In genomic region chr11:24679686-24680318, GRCh38 we compare ENCODE assay signal across 21 cellular contexts.
A peak's percentile ranks its signal among the peaks of the same experiment; 100 is the strongest.
DNase-seq lines count a peak whose midpoint lies in the region; ATAC-seq and TF ChIP-seq lines count a peak whose summit lies in the region.
"Had no signal": no experiment of that assay in that cellular context is flagged by ENCODE, and none has a peak within 500 bp of the region (broad histone marks: within the 10 kb centered on the region; RNA-seq: fewer than 3 reads in every experiment).

No MANE protein-coding gene starts in this region.

- H2AFZ ChIP-seq in SK-N-SH (ENCODE audit: low read depth) = peak overlapping the region; percentile 55; the same call in 1 of the 2 replicates
- H2AFZ ChIP-seq: PC-9 had no signal

- TF ChIP-seq EP300 in SK-N-SH (IDR thresholded peaks at IDR 0.05; ENCODE audit: borderline replicate concordance in 1 of 2, low read depth in 1 of 2, low read length in 1 of 2) = no peak

- no peaks in the 10 kb centered on the region for H4K20me1 ChIP-seq in SK-N-SH (ENCODE audit: insufficient read depth)

- no peak for TF ChIP-seq CTCF in SK-N-SH (IDR thresholded peaks at IDR 0.05)
- TF ChIP-seq CTCF in upper lobe of right lung (IDR thresholded peaks at IDR 0.05) = no peak

- H3K4me1 ChIP-seq in SK-N-SH (ENCODE audit: control insufficient read depth in 1 of 2, insufficient read depth in 2 of 2, low read depth in 1 of 2, low read length in 1 of 2) (no peaks in the 10 kb centered on the region), ectodermal cell (ENCODE audit: control insufficient read depth, insufficient read depth, low read length) (peaks cover 5% of the 10 kb centered on the region), upper lobe of right lung (no peaks in the 10 kb centered on the region)
- H3K4me1 ChIP-seq: SJCRH30 had no signal

- H3K9me3 ChIP-seq in SK-N-SH = no peaks in the 10 kb centered on the region
- H3K9me3 ChIP-seq in ectodermal cell (ENCODE audit: control insufficient read depth, low read length) = no peaks in the 10 kb centered on the region
- no peaks in the 10 kb centered on the region for H3K9me3 ChIP-seq in upper lobe of right lung
- H3K9me3 ChIP-seq: Caco-2, SJCRH30 had no signal

- ATAC-seq in SK-N-SH treated with all-trans-retinoic acid at 6 μM for 48 hours (no peak; the same call in 2 of the 3 replicates), GM21786 (IDR thresholded peaks at IDR 0.05; ENCODE audit: unreplicated experiment) (no peak), GM21529 (IDR thresholded peaks at IDR 0.05; ENCODE audit: unreplicated experiment) (no peak), GM18858 (IDR thresholded peaks at IDR 0.05; ENCODE audit: unreplicated experiment) (no peak), upper lobe of right lung (no peak)
- ATAC-seq: K562 had no signal

- POLR2A ChIA-PET in SK-N-SH (lab: Yijun Ruan, JAX) = no interaction called here

- no peak for TF ChIP-seq RAD21 in SK-N-SH (IDR thresholded peaks at IDR 0.05; ENCODE audit: low read length)

- intact Hi-C loops in upper lobe of right lung (cut with DNase I) = no loop called here

- H3K36me3 ChIP-seq in SK-N-SH (replicated peaks in 1 of 2; ENCODE audit: control insufficient read depth in 1 of 2, insufficient read depth in 2 of 2, low read length in 1 of 2) (no peaks in the 10 kb centered on the region), ectodermal cell (ENCODE audit: control insufficient read depth, insufficient read depth, low read length) (no peaks in the 10 kb centered on the region), upper lobe of right lung (no peaks in the 10 kb centered on the region)
- H3K36me3 ChIP-seq: SJCRH30 had no signal

- no peak overlapping the region for H3K27ac ChIP-seq in SK-N-SH (ENCODE audit: low read depth in 2 of 2, low read length in 1 of 2)
- H3K27ac ChIP-seq in ectodermal cell (ENCODE audit: insufficient read depth, low read depth, low read length, poor library complexity, severe bottlenecking) = peak overlapping the region; percentile 59
- no peak overlapping the region for H3K27ac ChIP-seq in upper lobe of right lung
- H3K27ac ChIP-seq: 22Rv1, PC-9, SJCRH30 had no signal

- H3K9ac ChIP-seq in SK-N-SH = no peak overlapping the region

- DNase-seq in SK-N-SH (no peak), kidney tubule cell (ENCODE audit: low spot score) (peak; percentile 7), upper lobe of right lung (no peak)
- DNase-seq: Caco-2; CD4-positive, CD25-positive, alpha-beta regulatory T cell; EL; MV-4-11; NCI-H1417; NCI-H187 treated with DMSO at 0.1 percent for 48 hours; NCI-H2171 treated with DMSO at 0.1 percent for 48 hours; NCI-H446 treated with DMSO at 0.1 percent for 48 hours; NCI-H82; SJCRH30 had no signal

- WGBS in SK-N-SH (ENCODE audit: low lambda C conversion rate) = 69% methylated on average over 3 of the region's 3 CpGs
- WGBS in ectodermal cell, 2 experiments = 41 to 45% methylated on average over 2 to 3 of the region's 3 CpGs

- no peaks in the 10 kb centered on the region for H3F3A ChIP-seq in SK-N-SH (replicated peaks; ENCODE audit: insufficient read depth)

- CTCF ChIA-PET in SK-N-SH (lab: Yijun Ruan, JAX) = no interaction called here

- H3K27me3 ChIP-seq in SK-N-SH (ENCODE audit: insufficient read depth) (no peaks in the 10 kb centered on the region), ectodermal cell (ENCODE audit: control insufficient read depth, insufficient read depth, low read length, poor library complexity, severe bottlenecking) (no peaks in the 10 kb centered on the region), upper lobe of right lung (no peaks in the 10 kb centered on the region)
- H3K27me3 ChIP-seq: SJCRH30 had no signal

- no peaks in the 10 kb centered on the region for H3K79me2 ChIP-seq in SK-N-SH (ENCODE audit: insufficient read depth)

- H3K9me2 ChIP-seq in SK-N-SH = no peaks in the 10 kb centered on the region

- H3K4me3 ChIP-seq in SK-N-SH (ENCODE audit: low read depth in 2 of 2, low read length in 1 of 2) = no peak overlapping the region
- no peak overlapping the region for H3K4me3 ChIP-seq in ectodermal cell (ENCODE audit: insufficient read depth, low read depth, low read length)
- no peak overlapping the region for H3K4me3 ChIP-seq in upper lobe of right lung
- H3K4me3 ChIP-seq: K562, PC-9, SJCRH30 had no signal

- no peak overlapping the region for H3K4me2 ChIP-seq in SK-N-SH
- H3K4me2 ChIP-seq: PC-9 had no signal

TF ChIP-seq in SK-N-SH, 30 proteins besides CTCF, POLR2A, EP300 and RAD21 (continues in another document):
- TF ChIP-seq USF2 (IDR thresholded peaks at IDR 0.05; ENCODE audit: borderline replicate concordance, low read depth, low read length) = no peak
- TF ChIP-seq GABPA (IDR thresholded peaks at IDR 0.05; ENCODE audit: low read depth) = no peak
- TF ChIP-seq MXI1 (IDR thresholded peaks at IDR 0.05; ENCODE audit: low read depth, low read length) = no peak
- TF ChIP-seq FOXM1 (IDR thresholded peaks at IDR 0.05; ENCODE audit: low read depth) = no peak
- TF ChIP-seq NRF1 (IDR thresholded peaks at IDR 0.05; ENCODE audit: low read depth, low read length) = no peak
- no peak for TF ChIP-seq JUND (IDR thresholded peaks at IDR 0.05)
- TF ChIP-seq, protein P1, sequence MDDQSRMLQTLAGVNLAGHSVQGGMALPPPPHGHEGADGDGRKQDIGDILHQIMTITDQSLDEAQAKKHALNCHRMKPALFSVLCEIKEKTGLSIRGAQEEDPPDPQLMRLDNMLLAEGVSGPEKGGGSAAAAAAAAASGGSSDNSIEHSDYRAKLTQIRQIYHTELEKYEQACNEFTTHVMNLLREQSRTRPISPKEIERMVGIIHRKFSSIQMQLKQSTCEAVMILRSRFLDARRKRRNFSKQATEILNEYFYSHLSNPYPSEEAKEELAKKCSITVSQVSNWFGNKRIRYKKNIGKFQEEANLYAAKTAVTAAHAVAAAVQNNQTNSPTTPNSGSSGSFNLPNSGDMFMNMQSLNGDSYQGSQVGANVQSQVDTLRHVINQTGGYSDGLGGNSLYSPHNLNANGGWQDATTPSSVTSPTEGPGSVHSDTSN (IDR thresholded peaks at IDR 0.05) = no peak
- no peak for TF ChIP-seq FOXJ3 (CRISPR knock-in tag; IDR thresholded peaks at IDR 0.05)
- no peak for TF ChIP-seq TAF1 (IDR thresholded peaks at IDR 0.05; ENCODE audit: borderline replicate concordance, low read depth, low read length)
- no peak for TF ChIP-seq POLR2AphosphoS5 (IDR thresholded peaks at IDR 0.05; ENCODE audit: low read depth, low read length)
- no peak for TF ChIP-seq RXRA (IDR thresholded peaks at IDR 0.05; ENCODE audit: borderline replicate concordance, low read depth)
- no peak for TF ChIP-seq SIN3A (IDR thresholded peaks at IDR 0.05; ENCODE audit: borderline replicate concordance, low read depth, low read length)
- TF ChIP-seq CHD2 (IDR thresholded peaks at IDR 0.05; ENCODE audit: low read length, partially characterized antibody) = no peak
- TF ChIP-seq MAX (IDR thresholded peaks at IDR 0.05; ENCODE audit: low read depth) = no peak

TF ChIP-seq in SK-N-SH treated with all-trans-retinoic acid at 6 μM for 48 hours, 23 proteins besides CTCF, POLR2A, EP300 and RAD21 (continues in another document):
- TF ChIP-seq, protein P2, sequence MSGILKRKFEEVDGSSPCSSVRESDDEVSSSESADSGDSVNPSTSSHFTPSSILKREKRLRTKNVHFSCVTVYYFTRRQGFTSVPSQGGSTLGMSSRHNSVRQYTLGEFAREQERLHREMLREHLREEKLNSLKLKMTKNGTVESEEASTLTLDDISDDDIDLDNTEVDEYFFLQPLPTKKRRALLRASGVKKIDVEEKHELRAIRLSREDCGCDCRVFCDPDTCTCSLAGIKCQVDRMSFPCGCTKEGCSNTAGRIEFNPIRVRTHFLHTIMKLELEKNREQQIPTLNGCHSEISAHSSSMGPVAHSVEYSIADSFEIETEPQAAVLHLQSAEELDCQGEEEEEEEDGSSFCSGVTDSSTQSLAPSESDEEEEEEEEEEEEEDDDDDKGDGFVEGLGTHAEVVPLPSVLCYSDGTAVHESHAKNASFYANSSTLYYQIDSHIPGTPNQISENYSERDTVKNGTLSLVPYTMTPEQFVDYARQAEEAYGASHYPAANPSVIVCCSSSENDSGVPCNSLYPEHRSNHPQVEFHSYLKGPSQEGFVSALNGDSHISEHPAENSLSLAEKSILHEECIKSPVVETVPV (CRISPR knock-in tag; IDR thresholded peaks at IDR 0.05) = no peak
- no peak for TF ChIP-seq ISL1 (CRISPR knock-in tag; IDR thresholded peaks at IDR 0.05)
- TF ChIP-seq BACH2 (CRISPR knock-in tag; IDR thresholded peaks at IDR 0.05; ENCODE audit: borderline replicate concordance) = no peak
- TF ChIP-seq RARB (CRISPR knock-in tag; IDR thresholded peaks at IDR 0.05) = no peak
- no peak for TF ChIP-seq ZFP30 (CRISPR knock-in tag; IDR thresholded peaks at IDR 0.05)
- no peak for TF ChIP-seq POU6F1 (CRISPR knock-in tag; IDR thresholded peaks at IDR 0.05; ENCODE audit: borderline replicate concordance, low read depth)
- no peak for TF ChIP-seq ZNF8 (CRISPR knock-in tag; IDR thresholded peaks at IDR 0.05)
- no peak for TF ChIP-seq SNAI2 (CRISPR knock-in tag; IDR thresholded peaks at IDR 0.05)
- TF ChIP-seq ZNF70 (CRISPR knock-in tag; IDR thresholded peaks at IDR 0.05) = no peak
- no peak for TF ChIP-seq ESRRG (CRISPR knock-in tag; IDR thresholded peaks at IDR 0.05)
- TF ChIP-seq TOX (CRISPR knock-in tag; IDR thresholded peaks at IDR 0.05; ENCODE audit: borderline replicate concordance) = no peak
- TF ChIP-seq OSR1 (CRISPR knock-in tag; IDR thresholded peaks at IDR 0.05) = no peak
- no peak for TF ChIP-seq GLIS3 (CRISPR knock-in tag; IDR thresholded peaks at IDR 0.05)
